Comparison of ENCODE assay signal across 32 cellular contexts in the genomic region with DNA sequence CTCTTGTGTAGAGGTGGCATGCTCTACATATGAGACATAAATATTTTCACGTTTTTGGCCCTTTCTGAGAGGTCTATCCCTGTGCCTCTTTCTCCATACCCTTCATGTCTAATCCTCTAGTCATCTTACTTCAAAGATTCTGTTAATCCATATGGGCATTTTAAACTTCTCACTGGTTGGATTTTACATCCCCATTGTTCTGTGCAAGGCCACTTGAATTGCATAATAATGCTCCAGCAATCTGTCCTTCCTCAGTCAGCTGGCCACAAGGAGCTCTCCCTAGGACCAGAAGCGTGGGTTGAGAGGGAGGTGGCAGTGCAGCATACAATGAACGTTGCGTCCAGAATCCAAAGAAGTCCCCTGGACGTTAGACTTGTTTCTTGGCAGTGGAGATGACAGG. TPM values are rescaled to one million over a fixed set of nuclear protein-coding genes. Genes with fewer than 3 reads are reported as not detected.
"Had no signal": no experiment of that assay in that cellular context is flagged by ENCODE, and none has a peak within 500 bp of the region (broad histone marks: within the 10 kb centered on the region; RNA-seq: fewer than 3 reads in every experiment).

No MANE protein-coding gene starts in this region.

- H3K9me3 ChIP-seq: left lung, lower lobe of right lung, ovary, right atrium auricular region, right lobe of liver, stomach, testis, thyroid gland, transverse colon, uterus had no signal

- H3K4me3 Mint-ChIP-seq: immature natural killer cell; mesothelial cell of epicardium; naive B cell; natural killer cell; nephron progenitor cell; stimulated activated naive B cell treated with anti-CD40 and anti-IgM and Interleukin-4, amounts not matched to agents 10 μg/mL and 1 μg/mL and 100 μg/mL, for 72 hours had no signal

- ATAC-seq: left colon; left lung; lower lobe of right lung; natural killer cell; right lobe of liver; stimulated activated naive B cell treated with anti-CD40 and anti-IgM and Interleukin-4, amounts not matched to agents 10 μg/mL and 1 μg/mL and 100 μg/mL, for 72 hours; stimulated activated naive CD8-positive, alpha-beta T cell treated with anti-CD3 and anti-CD28 coated beads, Interleukin-15, Interleukin-2, amounts not matched to agents 100 U/mL and 50 U/mL, for 24 hours had no signal

- H3K27ac ChIP-seq: hepatocyte, left lung, lower lobe of right lung, ovary, right atrium auricular region, right lobe of liver, stomach, testis, thyroid gland, transverse colon, uterus had no signal

- H3K36me3 ChIP-seq: left lung, lower lobe of right lung, ovary, right atrium auricular region, right lobe of liver, stomach, thyroid gland, transverse colon, uterus had no signal

- H3K27me3 ChIP-seq: ovary, right atrium auricular region, right lobe of liver, stomach, testis, thyroid gland, transverse colon, uterus had no signal

- H3K79me2 ChIP-seq: hepatocyte had no signal

- H3K36me3 Mint-ChIP-seq: immature natural killer cell; mesothelial cell of epicardium; naive B cell; natural killer cell; stimulated activated naive B cell treated with anti-CD40 and anti-IgM and Interleukin-4, amounts not matched to agents 10 μg/mL and 1 μg/mL and 100 μg/mL, for 72 hours had no signal

- DNase-seq: immature natural killer cell; kidney; left colon; left lung; lower lobe of right lung; mammary epithelial cell; mesenchymal stem cell; naive B cell; natural killer cell; nephron progenitor cell; ovary; right lobe of liver; stimulated activated CD4-positive, alpha-beta T cell treated with anti-CD3 and anti-CD28 coated beads, Interleukin-1b, Interleukin-23, amount 100 ng/mL, for 48 hours; stimulated activated CD4-positive, alpha-beta T cell treated with anti-CD3 and anti-CD28 coated beads, Interleukin-2, amount 100 ng/mL, for 48 hours; stimulated activated CD4-positive, alpha-beta T cell treated with anti-CD3 and anti-CD28 coated beads, Interleukin-4, amount 100 ng/mL, for 4 hours; stimulated activated CD8-positive, alpha-beta memory T cell treated with anti-CD3 and anti-CD28 coated beads, Interleukin-4, amount 100 ng/mL, for 48 hours; stimulated activated naive B cell treated with anti-CD40 and anti-IgM and Interleukin-4, amounts not matched to agents 10 μg/mL and 1 μg/mL and 100 μg/mL, for 72 hours; stimulated activated naive CD8-positive, alpha-beta T cell treated with anti-CD3 and anti-CD28 coated beads, Interleukin-15, Interleukin-2, amounts not matched to agents 100 U/mL and 50 U/mL, for 24 hours; stomach; testis; thyroid gland; transverse colon; uterus had no signal

- H3K4me1 ChIP-seq: left lung, lower lobe of right lung, right atrium auricular region, right lobe of liver, stomach, testis, thyroid gland, transverse colon, uterus had no signal

- H3K27ac Mint-ChIP-seq: immature natural killer cell; mesothelial cell of epicardium; naive B cell; natural killer cell; nephron progenitor cell; progenitor cell of endocrine pancreas; stimulated activated naive B cell treated with anti-CD40 and anti-IgM and Interleukin-4, amounts not matched to agents 10 μg/mL and 1 μg/mL and 100 μg/mL, for 72 hours had no signal

- FAIRE-seq: islet of Langerhans, kidney had no signal

- H3K4me1 Mint-ChIP-seq: naive B cell; natural killer cell; stimulated activated naive B cell treated with anti-CD40 and anti-IgM and Interleukin-4, amounts not matched to agents 10 μg/mL and 1 μg/mL and 100 μg/mL, for 72 hours had no signal

- H3K4me2 ChIP-seq: hepatocyte, smooth muscle cell had no signal

- H3K9me3 Mint-ChIP-seq: mesothelial cell of epicardium had no signal

- H2AFZ ChIP-seq: hepatocyte had no signal

- H3K27me3 Mint-ChIP-seq: progenitor cell of endocrine pancreas; stimulated activated naive B cell treated with anti-CD40 and anti-IgM and Interleukin-4, amounts not matched to agents 10 μg/mL and 1 μg/mL and 100 μg/mL, for 72 hours had no signal

- H3K4me3 ChIP-seq: hepatocyte, left lung, lower lobe of right lung, ovary, right atrium auricular region, right lobe of liver, smooth muscle cell, stomach, testis, thyroid gland, transverse colon, uterus had no signal

RNA-seq across cellular contexts. Expression of gene TDRD15, which starts 58.2 kb away (rescaled TPM):
- total RNA-seq: left lung, lower lobe of right lung, mammary epithelial cell, mesothelial cell of epicardium, progenitor cell of endocrine pancreas, pulmonary artery endothelial cell, renal cortical epithelial cell, skeletal muscle tissue, smooth muscle cell had no signal
